In the genomic region with DNA sequence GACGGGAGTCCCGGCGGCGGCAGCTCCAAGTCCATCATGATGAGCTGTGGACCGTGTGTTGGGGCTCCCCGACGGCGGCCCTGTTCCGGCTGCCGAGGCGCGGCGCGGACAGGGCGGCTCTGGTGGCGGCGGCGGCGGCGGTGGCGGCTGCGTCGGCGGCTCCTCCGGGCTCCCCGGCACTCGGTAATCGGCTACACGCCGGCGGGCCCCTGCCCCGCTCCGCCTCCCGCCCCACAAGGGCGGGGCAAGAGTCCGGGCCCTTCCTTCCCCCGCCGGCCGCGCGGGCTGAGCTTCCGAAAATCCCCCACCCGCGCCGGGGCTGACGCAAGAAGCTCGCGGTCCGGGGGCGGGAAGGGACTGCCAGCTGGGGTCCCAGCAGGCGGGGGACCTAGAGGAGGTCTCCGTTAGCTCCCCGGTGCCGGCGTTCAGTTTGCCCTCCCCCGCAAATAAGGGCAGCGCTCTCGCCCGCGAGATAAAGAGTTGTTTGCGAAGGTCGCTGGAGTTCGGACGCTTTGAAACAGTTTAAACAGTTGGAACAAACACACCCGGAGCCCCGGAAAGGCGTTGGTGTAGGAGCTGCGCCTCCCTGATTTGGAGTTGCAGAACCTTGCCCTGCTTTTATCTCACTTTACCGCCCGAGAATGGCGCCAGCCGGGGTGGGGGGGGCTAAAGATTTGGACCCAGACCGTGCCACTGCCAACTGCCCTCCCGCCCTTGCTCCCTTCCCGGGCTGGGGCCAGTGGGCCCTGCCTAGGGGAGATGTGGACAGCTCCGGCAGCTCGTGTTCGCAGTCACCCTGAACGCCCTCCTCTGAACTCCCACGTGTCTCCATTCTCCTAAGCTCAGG, we compare ENCODE assay signal across 8 cellular contexts. TPM values are rescaled to one million over a fixed set of nuclear protein-coding genes. Genes with fewer than 3 reads are reported as not detected.
A peak's percentile ranks its signal among the peaks of the same experiment; 100 is the strongest.
DNase-seq lines count a peak whose midpoint lies in the region; TF ChIP-seq lines count a peak whose summit lies in the region.

A gene (minus strand): TSS at position 189 of the 847 bp plus-strand sequence. CDS start 151 bp downstream, at position 38.

- no peaks in the 10 kb centered on the region for H3K27me3 ChIP-seq in effector memory CD4-positive, alpha-beta T cell (replicated peaks; ENCODE audit: control insufficient read depth, insufficient read depth, low read length, poor library complexity, severe bottlenecking)

- no peaks in the 10 kb centered on the region for H3K36me3 ChIP-seq in effector memory CD4-positive, alpha-beta T cell (ENCODE audit: control insufficient read depth, insufficient read depth, low read length)

- peak within 1 kb of the TSS; percentile 99 for H3K27ac ChIP-seq in effector memory CD4-positive, alpha-beta T cell (ENCODE audit: insufficient read depth, low read length, poor library complexity, severe bottlenecking)

- no peak for TF ChIP-seq CTCF in GM20000 (IDR thresholded peaks at IDR 0.05; ENCODE audit: extremely low read depth, missing control alignments)

- no peaks in the 10 kb centered on the region for H3K9me3 ChIP-seq in effector memory CD4-positive, alpha-beta T cell (ENCODE audit: control insufficient read depth, low read length)

- peaks cover 15% of the 10 kb centered on the region for H3K4me1 ChIP-seq in effector memory CD4-positive, alpha-beta T cell (ENCODE audit: control insufficient read depth, insufficient read depth, low read length, poor library complexity, severe bottlenecking)

- peak; percentile 95 for DNase-seq in COLO668 (lab: John Stamatoyannopoulos, UW; ENCODE audit: unreplicated experiment)
- DNase-seq in GM20000 (ENCODE audit: low spot score): peak; percentile 97
- DNase-seq in HT-29 (ENCODE audit: low spot score): peak; percentile 86
- peak; percentile 90 for DNase-seq in NOMO-1 treated with dmso at 0.1 percent for 144 hours (lab: John Stamatoyannopoulos, UW; ENCODE audit: unreplicated experiment)
- DNase-seq in activated CD8-positive, alpha-beta memory T cell treated with anti-CD3 and anti-CD28 coated beads for 4 hours (ENCODE audit: low read depth in 2 of 2): peak; percentile 95 to 96
- peak; percentile 89 to 90 (median 90) for DNase-seq in effector memory CD4-positive, alpha-beta T cell
- DNase-seq in medulla oblongata (ENCODE audit: extremely low spot score): peak; percentile 95
- DNase-seq in stimulated activated CD4-positive, alpha-beta T cell treated with anti-CD3 and anti-CD28 coated beads, TNF-alpha, amount 100 ng/mL, for 48 hours (ENCODE audit: low read depth in 3 of 3): peak; percentile 89 to 93 (median 91)

- H3K4me3 ChIP-seq in effector memory CD4-positive, alpha-beta T cell (ENCODE audit: insufficient read depth, low read depth, low read length, poor library complexity, severe bottlenecking): peak within 1 kb of the TSS; percentile 95

RNA-seq across cellular contexts. Expression of the gene that starts here (rescaled TPM):
- total RNA-seq in HT-29 (2014; rRNA removed; shearing (Covaris generic)): 30.8 and 30.9 TPM in 2 replicates

Comparison
In these comparisons a context has a peak if more than half of its experiments do, and no peak if none do; other contexts are left out.
1. Peak in every context shown above with its lines: DNase-seq, H3K4me3 ChIP-seq and H3K27ac ChIP-seq.